Comparison of ENCODE assay signal across 14 cellular contexts in genomic region chr6:31352497-31353368, GRCh38. TPM values are rescaled to one million over a fixed set of nuclear protein-coding genes. Genes with fewer than 3 reads are reported as not detected.
DNase-seq lines count a peak whose midpoint lies in the region; ATAC-seq, FAIRE-seq and TF ChIP-seq lines count a peak whose summit lies in the region.
"Had no signal": no experiment of that assay in that cellular context is flagged by ENCODE, and none has a peak within 500 bp of the region (broad histone marks: within the 10 kb centered on the region; RNA-seq: fewer than 3 reads in every experiment).

No MANE protein-coding gene starts in this region.

- DNase-seq in stimulated activated CD4-positive, alpha-beta T cell treated with anti-CD3 and anti-CD28 coated beads, Interleukin-4, amount 100 ng/mL, for 1 hour: peak; percentile 18
- no peak for DNase-seq in stimulated activated CD4-positive, alpha-beta T cell treated with anti-CD3 and anti-CD28 coated beads, Interleukin-12 subunit alpha, Interleukin-12 subunit beta, amount 100 ng/mL, for 4 hours
- DNase-seq in activated CD4-positive, alpha-beta T cell treated with anti-CD3 and anti-CD28 coated beads, Interleukin-2, amount 10 ng/mL, durations not matched to agents 24 days and 14 days: peak; percentile 72
- DNase-seq in K562 (ENCODE audit: extremely low read depth in 1 of 4, low spot score in 3 of 4) (no peak), NCI-H1694 (lab: John Stamatoyannopoulos, UW) (no peak)
- DNase-seq in stimulated activated naive B cell treated with anti-CD40 and anti-IgM and Interleukin-4, amounts not matched to agents 10 μg/mL and 1 μg/mL and 100 μg/mL, for 72 hours: no peak
- DNase-seq: foreskin fibroblast, MV-4-11, ovary had no signal

- intact Hi-C loops in activated CD4-positive, alpha-beta T cell treated with anti-CD3 and anti-CD28 coated beads, Interleukin-2, amount 10 ng/mL, durations not matched to agents 24 days and 14 days (cut with micrococcal nuclease): loop anchor here (10.0 kb wide), 1 partner anchor 618 kb away; no protein-coding TSS in a partner anchor
- intact Hi-C loops in K562 (cut with micrococcal nuclease): loop anchor here (2.0 kb wide), 1 partner anchor 86 kb away; no protein-coding TSS in a partner anchor

- no peaks in the 10 kb centered on the region for H3K9me3 Mint-ChIP-seq in activated CD4-positive, alpha-beta T cell treated with anti-CD3 and anti-CD28 coated beads, Interleukin-2, amount 10 ng/mL, durations not matched to agents 24 days and 14 days
- H3K9me3 Mint-ChIP-seq in stimulated activated naive B cell treated with anti-CD40 and anti-IgM and Interleukin-4, amounts not matched to agents 10 μg/mL and 1 μg/mL and 100 μg/mL, for 72 hours: no peaks in the 10 kb centered on the region

- TF ChIP-seq RAD21 in K562 (CRISPR knock-in tag; conservative IDR thresholded peaks at IDR 0.05 in 1 of 2, IDR thresholded peaks at IDR 0.05 in 1 of 2): no peak

- peak overlapping the region; percentile 58 for H3K27ac Mint-ChIP-seq in activated CD4-positive, alpha-beta T cell treated with anti-CD3 and anti-CD28 coated beads, Interleukin-2, amount 10 ng/mL, durations not matched to agents 24 days and 14 days
- H3K27ac Mint-ChIP-seq in stimulated activated naive B cell treated with anti-CD40 and anti-IgM and Interleukin-4, amounts not matched to agents 10 μg/mL and 1 μg/mL and 100 μg/mL, for 72 hours: peak overlapping the region; percentile 81

- BruUV-seq in K562 (replicated peaks; lab: Mats Ljungman, UMichigan): no TSS peak

- no peaks in the 10 kb centered on the region for H4K20me1 ChIP-seq in K562 (replicated peaks; ENCODE audit: control insufficient read depth, insufficient read depth, low read length)

- no peaks in the 10 kb centered on the region for H3K36me3 ChIP-seq in K562 (ENCODE audit: control insufficient read depth, insufficient read depth, low read length)
- H3K36me3 ChIP-seq: ovary had no signal

- in situ Hi-C loops in K562 (cut with MboI): loop anchor here (5.0 kb wide), 1 partner anchor 85 kb away; no protein-coding TSS in a partner anchor

- CTCF ChIA-PET in K562 (lab: Yijun Ruan, JAX; ENCODE audit: low intra/inter-chr PET ratio): no interaction called here

- POLR2A ChIA-PET in K562 (lab: Yijun Ruan, JAX): interaction anchor here (0.6 to 1.5 kb wide), 3 partner anchors 14 to 84 kb away, joined by 3 to 6 read pairs (median 3); no protein-coding TSS in a partner anchor

- no peak for TF ChIP-seq CTCF in K562 (IDR thresholded peaks at IDR 0.05 in 2 of 3, conservative IDR thresholded peaks at IDR 0.05 in 1 of 3; ENCODE audit: insufficient read depth in 2 of 3, low read depth in 1 of 3, low read length in 3 of 3)

- no peaks in the 10 kb centered on the region for H3K9me1 ChIP-seq in K562 (ENCODE audit: control insufficient read depth, insufficient read depth, low read length)

- peak overlapping the region; percentile 95 for H3K4me3 Mint-ChIP-seq in activated CD4-positive, alpha-beta T cell treated with anti-CD3 and anti-CD28 coated beads, Interleukin-2, amount 10 ng/mL, durations not matched to agents 24 days and 14 days
- H3K4me3 Mint-ChIP-seq in stimulated activated naive B cell treated with anti-CD40 and anti-IgM and Interleukin-4, amounts not matched to agents 10 μg/mL and 1 μg/mL and 100 μg/mL, for 72 hours: peak overlapping the region; percentile 32 to 93

- no peaks in the 10 kb centered on the region for H3K9me3 ChIP-seq in K562 (replicated peaks; ENCODE audit: control insufficient read depth, insufficient read depth, low read depth, low read length)
- H3K9me3 ChIP-seq: ovary, vagina had no signal

- H3K4me1 Mint-ChIP-seq in activated CD4-positive, alpha-beta T cell treated with anti-CD3 and anti-CD28 coated beads, Interleukin-2, amount 10 ng/mL, durations not matched to agents 24 days and 14 days: peaks cover 54% of the 10 kb centered on the region
- H3K4me1 Mint-ChIP-seq in stimulated activated naive B cell treated with anti-CD40 and anti-IgM and Interleukin-4, amounts not matched to agents 10 μg/mL and 1 μg/mL and 100 μg/mL, for 72 hours: peaks cover 45 to 67% of the 10 kb centered on the region in 2 donors

- no peak overlapping the region for H3K4me3 ChIP-seq in K562
- H3K4me3 ChIP-seq: lung, ovary, vagina had no signal

- H3K27me3 Mint-ChIP-seq in activated CD4-positive, alpha-beta T cell treated with anti-CD3 and anti-CD28 coated beads, Interleukin-2, amount 10 ng/mL, durations not matched to agents 24 days and 14 days: no peaks in the 10 kb centered on the region
- H3K27me3 Mint-ChIP-seq in stimulated activated naive B cell treated with anti-CD40 and anti-IgM and Interleukin-4, amounts not matched to agents 10 μg/mL and 1 μg/mL and 100 μg/mL, for 72 hours: no peaks in the 10 kb centered on the region

- no peak overlapping the region for H3K4me2 ChIP-seq in K562 (ENCODE audit: insufficient read depth, low read length)

- H3K27ac ChIP-seq in K562 (ENCODE audit: extremely low read depth, low read depth, low read length): no peak overlapping the region; the same call in 2 of the 3 replicates
- H3K27ac ChIP-seq: ovary, vagina had no signal

- H3K27me3 ChIP-seq in K562 (ENCODE audit: control insufficient read depth in 2 of 2, insufficient read depth in 2 of 2, low read length in 2 of 2): peaks cover 24 to 41% of the 10 kb centered on the region in 2 experiments
- H3K27me3 ChIP-seq: ovary, vagina had no signal

- peaks cover 52% of the 10 kb centered on the region for H3K36me3 Mint-ChIP-seq in activated CD4-positive, alpha-beta T cell treated with anti-CD3 and anti-CD28 coated beads, Interleukin-2, amount 10 ng/mL, durations not matched to agents 24 days and 14 days (ENCODE audit: low read depth)
- peaks cover 49 to 52% of the 10 kb centered on the region in 2 donors for H3K36me3 Mint-ChIP-seq in stimulated activated naive B cell treated with anti-CD40 and anti-IgM and Interleukin-4, amounts not matched to agents 10 μg/mL and 1 μg/mL and 100 μg/mL, for 72 hours

- peaks cover 0 to 12% of the 10 kb centered on the region in 2 experiments; a peak in 2 of 5 replicates for H3K4me1 ChIP-seq in K562 (replicated peaks in 1 of 2; ENCODE audit: control insufficient read depth in 2 of 2, insufficient read depth in 2 of 2, low read length in 2 of 2)

- no peak overlapping the region for H3K9ac ChIP-seq in K562 (ENCODE audit: insufficient read depth in 1 of 2, low read depth in 2 of 2, low read length in 2 of 2)

- H2AFZ ChIP-seq in K562 (ENCODE audit: low read depth, low read length): no peak overlapping the region

- no peak for FAIRE-seq in K562 (lab: Jason Lieb, UNC)
- FAIRE-seq: H54 had no signal

- TF ChIP-seq POLR2A in K562 (conservative IDR thresholded peaks at IDR 0.05): no peak

- TF ChIP-seq EP300 in K562 (IDR thresholded peaks at IDR 0.05; ENCODE audit: low read length): no peak

- ATAC-seq in K562 (no peak), HG02588 (IDR thresholded peaks at IDR 0.05; ENCODE audit: unreplicated experiment) (no peak), HG03025 (IDR thresholded peaks at IDR 0.05; ENCODE audit: low FRiP score, unreplicated experiment) (no peak)
- peak in 1 of 2 donors; percentile 2 for ATAC-seq in stimulated activated naive B cell treated with anti-CD40 and anti-IgM and Interleukin-4, amounts not matched to agents 10 μg/mL and 1 μg/mL and 100 μg/mL, for 72 hours (replicated peaks)

- no peaks in the 10 kb centered on the region for H3K79me2 ChIP-seq in K562 (ENCODE audit: control insufficient read depth, insufficient read depth, low read length)

- 0% methylated on average over 11 of the region's 11 CpGs for WGBS in K562 (ENCODE audit: insufficient coverage, low coverage, missing lambda C conversion rate)

RNA-seq across cellular contexts. Expression of gene HLA-B, which starts 4.2 kb away (rescaled TPM):
- 3,406 and 3,483 TPM in 2 replicates for total RNA-seq in activated CD4-positive, alpha-beta T cell treated with anti-CD3 and anti-CD28 coated beads, Interleukin-2, amount 10 ng/mL, durations not matched to agents 24 days and 14 days
- total RNA-seq in K562 (2011; cell fraction: chromatin; rRNA removed; ENCODE audit: low replicate concordance): 1.2 TPM in 1 of 2 replicates, not detected in the other
- 4.2 and 5.5 TPM in 2 replicates for total RNA-seq in K562 (2011; cell fraction: nucleolus; rRNA removed)
- total RNA-seq in K562 (2011; cell fraction: nucleoplasm; rRNA removed): 0.59 and 0.69 TPM in 2 replicates
- 0.24 and 0.41 TPM in 2 replicates for total RNA-seq in K562 (2014; rRNA removed)
- total RNA-seq in K562 (2014; rRNA removed; fragmentation: Illumina TruSeq; extraction: Trizol): not detected in 2 replicates
- 0.65 and 1.4 TPM in 2 replicates for total RNA-seq in K562 (2015; rRNA removed; fragmentation: Illumina TruSeq; extraction: Trizol)
- 9.7 and 11.5 TPM in 2 replicates for total RNA-seq in K562 (2021)
- 0.31 and 0.98 TPM in 2 replicates for polyA plus RNA-seq in K562 (2011; rRNA removed)
- 0.15 and 0.46 TPM in 2 replicates for polyA plus RNA-seq in K562 (2011; cell fraction: cytosol; rRNA removed)
- polyA plus RNA-seq in K562 (2011; cell fraction: nucleus; rRNA removed): 0.21 and 2.2 TPM in 2 replicates
- polyA plus RNA-seq in K562 (2012): 0.92 and 2.4 TPM in 2 replicates
- polyA plus RNA-seq in K562 (2014; fragmentation: Illumina TruSeq; extraction: Trizol): 0.55 TPM in 1 of 2 replicates, not detected in the other
- under 1 TPM; 0.07 to 0.66 TPM for polyA plus RNA-seq in K562 (2014; fragmentation: Nextera tagmentation; extraction: Ambion mirVana)
- 0.49 and 1.7 TPM in 2 replicates for polyA plus RNA-seq in K562 (2014; rRNA removed)
- not detected in 2 replicates for polyA minus RNA-seq in K562 (2011; rRNA and poly(A)+ RNA removed)
- 2.4 and 4.1 TPM in 2 replicates for polyA minus RNA-seq in K562 (2011; cell fraction: cytosol; rRNA and poly(A)+ RNA removed)
- 0.54 and 0.56 TPM in 2 replicates for polyA minus RNA-seq in K562 (2011; cell fraction: nucleus; rRNA and poly(A)+ RNA removed)

RNA-seq across cellular contexts. Expression of gene MICA, which starts 50.7 kb away (rescaled TPM):
- 6.5 and 7.3 TPM in 2 replicates for total RNA-seq in activated CD4-positive, alpha-beta T cell treated with anti-CD3 and anti-CD28 coated beads, Interleukin-2, amount 10 ng/mL, durations not matched to agents 24 days and 14 days
- total RNA-seq in K562 (2011; cell fraction: chromatin; rRNA removed; ENCODE audit: low replicate concordance): 35.0 and 75.6 TPM in 2 replicates
- total RNA-seq in K562 (2011; cell fraction: nucleolus; rRNA removed): 77.2 and 77.4 TPM in 2 replicates
- total RNA-seq in K562 (2011; cell fraction: nucleoplasm; rRNA removed): 59.2 and 67.5 TPM in 2 replicates
- 22.0 and 25.4 TPM in 2 replicates for total RNA-seq in K562 (2014; rRNA removed)
- 13.6 and 16.1 TPM in 2 replicates for total RNA-seq in K562 (2014; rRNA removed; fragmentation: Illumina TruSeq; extraction: Trizol)
- 16.1 and 16.7 TPM in 2 replicates for total RNA-seq in K562 (2015; rRNA removed; fragmentation: Illumina TruSeq; extraction: Trizol)
- 11.4 and 11.8 TPM in 2 replicates for total RNA-seq in K562 (2021)
- polyA plus RNA-seq in K562 (2011; rRNA removed): 24.6 and 32.7 TPM in 2 replicates
- 27.7 and 40.0 TPM in 2 replicates for polyA plus RNA-seq in K562 (2011; cell fraction: cytosol; rRNA removed)
- polyA plus RNA-seq in K562 (2011; cell fraction: nucleus; rRNA removed): 50.2 and 51.7 TPM in 2 replicates
- polyA plus RNA-seq in K562 (2012): 14.4 and 20.5 TPM in 2 replicates
- polyA plus RNA-seq in K562 (2014; fragmentation: Illumina TruSeq; extraction: Trizol): 19.5 and 19.6 TPM in 2 replicates
- polyA plus RNA-seq in K562 (2014; fragmentation: Nextera tagmentation; extraction: Ambion mirVana): 10 to 100 TPM; 13.5 to 18.0 TPM
- polyA plus RNA-seq in K562 (2014; rRNA removed): 15.3 and 20.2 TPM in 2 replicates
- polyA minus RNA-seq in K562 (2011; rRNA and poly(A)+ RNA removed): 26.3 and 28.2 TPM in 2 replicates
- polyA minus RNA-seq in K562 (2011; cell fraction: cytosol; rRNA and poly(A)+ RNA removed): 12.5 and 16.1 TPM in 2 replicates
- polyA minus RNA-seq in K562 (2011; cell fraction: nucleus; rRNA and poly(A)+ RNA removed): 8.2 and 14.7 TPM in 2 replicates

Comparison
In these comparisons a context has a peak if more than half of its experiments do, and no peak if none do; other contexts are left out.
1. DNase-seq: peak in stimulated activated CD4-positive, alpha-beta T cell treated with anti-CD3 and anti-CD28 coated beads, Interleukin-4, amount 100 ng/mL, for 1 hour (single experiment) and activated CD4-positive, alpha-beta T cell treated with anti-CD3 and anti-CD28 coated beads, Interleukin-2, amount 10 ng/mL, durations not matched to agents 24 days and 14 days (single experiment); none in stimulated activated CD4-positive, alpha-beta T cell treated with anti-CD3 and anti-CD28 coated beads, Interleukin-12 subunit alpha, Interleukin-12 subunit beta, amount 100 ng/mL, for 4 hours (single experiment), K562 (0 of 4), stimulated activated naive B cell treated with anti-CD40 and anti-IgM and Interleukin-4, amounts not matched to agents 10 μg/mL and 1 μg/mL and 100 μg/mL, for 72 hours (single experiment) and NCI-H1694 (single experiment).
2. RNA of gene HLA-B, which starts 4.2 kb away (total RNA-seq): 3,406 to 3,483 TPM in activated CD4-positive, alpha-beta T cell treated with anti-CD3 and anti-CD28 coated beads, Interleukin-2, amount 10 ng/mL, durations not matched to agents 24 days and 14 days; 0.24 to 11.5 TPM in K562; every median in the first group is over 100 times any median in the second.